Comparison of ENCODE assay signal across 17 cellular contexts in genomic region chr18:22550861-22551260, GRCh38.
"Had no signal": no experiment of that assay in that cellular context is flagged by ENCODE, and none has a peak within 500 bp of the region (broad histone marks: within the 10 kb centered on the region; RNA-seq: fewer than 3 reads in every experiment).

No MANE protein-coding gene starts in this region.

- H3K9me3 Mint-ChIP-seq: activated CD4-positive, alpha-beta T cell treated with anti-CD3 and anti-CD28 coated beads, Interleukin-2, amount 10 ng/mL, durations not matched to agents 7 days and 5 days; activated naive CD4-positive, alpha-beta T cell treated with anti-CD3 and anti-CD28 coated beads for 36 hours; activated T-helper 17 cell treated with anti-CD3 and anti-CD28 coated beads, Interleukin-2, amount 50 U/mL, for 72 hours; brain; neural crest cell; stimulated activated naive CD8-positive, alpha-beta T cell treated with anti-CD3 and anti-CD28 coated beads, Interleukin-15, amount 100 ng/mL, for 72 hours; WTC11 had no signal

- H3K27me3 Mint-ChIP-seq: activated T-helper 17 cell treated with anti-CD3 and anti-CD28 coated beads, Interleukin-2, amount 50 U/mL, for 72 hours; stimulated activated naive CD8-positive, alpha-beta T cell treated with anti-CD3 and anti-CD28 coated beads, Interleukin-15, amount 100 ng/mL, for 72 hours had no signal

- H3K27me3 ChIP-seq: ovary, thyroid gland, uterus had no signal

- H3K27ac Mint-ChIP-seq: activated CD4-positive, alpha-beta T cell treated with anti-CD3 and anti-CD28 coated beads, Interleukin-2, amount 10 ng/mL, durations not matched to agents 7 days and 5 days; activated naive CD4-positive, alpha-beta T cell treated with anti-CD3 and anti-CD28 coated beads for 36 hours; activated T-helper 17 cell treated with anti-CD3 and anti-CD28 coated beads, Interleukin-2, amount 50 U/mL, for 72 hours; brain; stimulated activated naive CD8-positive, alpha-beta T cell treated with anti-CD3 and anti-CD28 coated beads, Interleukin-15, amount 100 ng/mL, for 72 hours; WTC11 had no signal

- H3K4me3 ChIP-seq: ovary, thyroid gland, uterus had no signal

- H3K4me1 Mint-ChIP-seq: activated CD4-positive, alpha-beta T cell treated with anti-CD3 and anti-CD28 coated beads, Interleukin-2, amount 10 ng/mL, durations not matched to agents 7 days and 5 days; activated T-helper 17 cell treated with anti-CD3 and anti-CD28 coated beads, Interleukin-2, amount 50 U/mL, for 72 hours; stimulated activated naive CD8-positive, alpha-beta T cell treated with anti-CD3 and anti-CD28 coated beads, Interleukin-15, amount 100 ng/mL, for 72 hours had no signal

- FAIRE-seq: endometrium, frontal cortex had no signal

- H3K36me3 ChIP-seq: ovary, thyroid gland, uterus had no signal

- H3K27ac ChIP-seq: thyroid gland, uterus had no signal

- H3K4me3 Mint-ChIP-seq: activated CD4-positive, alpha-beta T cell treated with anti-CD3 and anti-CD28 coated beads, Interleukin-2, amount 10 ng/mL, durations not matched to agents 7 days and 5 days; activated naive CD4-positive, alpha-beta T cell treated with anti-CD3 and anti-CD28 coated beads for 36 hours; activated T-helper 17 cell treated with anti-CD3 and anti-CD28 coated beads, Interleukin-2, amount 50 U/mL, for 72 hours; brain; neural crest cell; stimulated activated naive CD8-positive, alpha-beta T cell treated with anti-CD3 and anti-CD28 coated beads, Interleukin-15, amount 100 ng/mL, for 72 hours; WTC11 had no signal

- H3K4me1 ChIP-seq: thyroid gland had no signal

- ATAC-seq: activated T-helper 17 cell treated with anti-CD3 and anti-CD28 coated beads, Interleukin-2, amount 50 U/mL, for 72 hours; left ventricle myocardium superior; stimulated activated naive CD8-positive, alpha-beta T cell treated with anti-CD3 and anti-CD28 coated beads, Interleukin-15, amount 100 ng/mL, for 72 hours; WTC11 had no signal

- H3K9me3 ChIP-seq: ovary, thyroid gland, uterus had no signal

- DNase-seq: activated CD4-positive, alpha-beta T cell treated with anti-CD3 and anti-CD28 coated beads, Interleukin-2, amount 10 ng/mL, durations not matched to agents 7 days and 5 days; activated CD8-positive, alpha-beta memory T cell treated with anti-CD3 and anti-CD28 coated beads for 24 hours; activated naive CD4-positive, alpha-beta T cell treated with anti-CD3 and anti-CD28 coated beads for 36 hours; activated T-cell treated with anti-CD3 and anti-CD28 coated beads for 4 hours; left ventricle myocardium superior; stimulated activated CD4-positive, alpha-beta T cell treated with anti-CD3 and anti-CD28 coated beads, Interleukin-4, amount 100 ng/mL, for 4 hours; stimulated activated naive CD8-positive, alpha-beta T cell treated with anti-CD3 and anti-CD28 coated beads, Interleukin-15, amount 100 ng/mL, for 72 hours; T-helper 1 cell; thyroid gland; uterus had no signal

- H3K36me3 Mint-ChIP-seq: brain, WTC11 had no signal
